Comparison of ENCODE assay signal across 8 cellular contexts in the genomic region with DNA sequence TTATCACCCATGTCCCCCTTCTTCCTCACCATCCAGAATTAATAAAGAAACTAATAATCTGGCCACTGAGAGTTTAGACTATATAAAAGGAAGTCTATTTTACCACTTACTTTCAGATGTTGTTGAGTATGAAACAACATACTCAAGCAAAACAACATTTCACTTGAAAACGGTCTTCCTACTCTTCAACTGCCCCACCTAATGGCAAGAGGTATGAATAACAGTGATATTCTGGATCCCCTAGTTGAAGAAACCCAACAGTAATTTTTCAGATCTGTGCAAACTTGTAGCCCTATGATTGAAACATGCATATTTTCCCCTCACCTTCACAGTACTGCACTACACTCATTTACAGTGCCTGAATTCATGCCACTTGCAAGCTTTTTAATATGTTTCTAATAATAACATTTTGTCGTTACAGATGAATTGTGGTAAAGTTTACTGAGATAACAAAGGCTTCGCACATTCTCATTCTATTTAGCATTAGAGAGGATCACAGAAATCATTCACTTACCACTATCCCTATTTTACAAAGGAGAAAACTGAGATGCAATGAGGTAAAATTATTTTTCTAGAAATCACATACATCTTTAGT.
DNase-seq lines count a peak whose midpoint lies in the region; ATAC-seq and TF ChIP-seq lines count a peak whose summit lies in the region.

No MANE protein-coding gene starts in this region.

- no peaks in the 10 kb centered on the region for H4K20me1 ChIP-seq in fibroblast of lung (ENCODE audit: control insufficient read depth, extremely low read depth, insufficient read depth, low read length)

- no peak overlapping the region for H2AFZ ChIP-seq in fibroblast of lung (ENCODE audit: low read length)

- no peak overlapping the region for H3K4me2 ChIP-seq in fibroblast of lung (ENCODE audit: extremely low read depth, insufficient read depth, low read length)

- H3K4me3 ChIP-seq in fibroblast of lung (replicated peaks in 1 of 4; ENCODE audit: control extremely low read depth in 1 of 4, insufficient read depth in 1 of 4, low read depth in 3 of 4, low read length in 4 of 4) = no peak overlapping the region

- no peaks in the 10 kb centered on the region for H3K36me3 ChIP-seq in fibroblast of lung (ENCODE audit: control insufficient read depth, insufficient read depth, low read length)

- TF ChIP-seq CTCF in fibroblast of lung (conservative IDR thresholded peaks at IDR 0.05 in 1 of 2, IDR thresholded peaks at IDR 0.05 in 1 of 2; ENCODE audit: low read depth in 1 of 2, low read length in 2 of 2) = peak; percentile 29 to 60

- H3K9ac ChIP-seq in fibroblast of lung (ENCODE audit: insufficient read depth, low read length) = no peak overlapping the region

- ATAC-seq in HG02763 (IDR thresholded peaks at IDR 0.05; ENCODE audit: unreplicated experiment) = peak; percentile 68

- H3K27me3 ChIP-seq in fibroblast of lung (ENCODE audit: control insufficient read depth, insufficient read depth, low read length) = no peaks in the 10 kb centered on the region

- no peaks in the 10 kb centered on the region for H3K9me3 ChIP-seq in fibroblast of lung (ENCODE audit: control insufficient read depth, insufficient read depth, low read depth, low read length)

- H3K79me2 ChIP-seq in fibroblast of lung (ENCODE audit: control insufficient read depth, insufficient read depth, low read length) = no peaks in the 10 kb centered on the region

- H3K27ac ChIP-seq in fibroblast of lung (ENCODE audit: insufficient read depth, low read length) = no peak overlapping the region

- DNase-seq in NCI-H82 (lab: John Stamatoyannopoulos, UW) (peak; percentile 48), NCI-H82 treated with DMSO at 0.1 percent for 48 hours (lab: John Stamatoyannopoulos, UW; ENCODE audit: unreplicated experiment) (no peak), NCI-H446 treated with DMSO at 0.1 percent for 48 hours (lab: John Stamatoyannopoulos, UW) (peak; percentile 36), fibroblast of lung (ENCODE audit: low read depth in 2 of 2) (peak; percentile 39 to 48), NCI-H2227 (lab: John Stamatoyannopoulos, UW; ENCODE audit: unreplicated experiment) (no peak), cerebellar nuclear complex (lab: John Stamatoyannopoulos, UW) (no peak)
- DNase-seq in effector CD8-positive, alpha-beta T cell (lab: John Stamatoyannopoulos, UW) = no peak

- H3K4me1 ChIP-seq in fibroblast of lung (ENCODE audit: control insufficient read depth, extremely low read depth, insufficient read depth, low read length) = no peaks in the 10 kb centered on the region

Comparison
In these comparisons a context has a peak if more than half of its experiments do, and no peak if none do; other contexts are left out.
1. DNase-seq: peak in NCI-H82 (single experiment), NCI-H446 treated with DMSO at 0.1 percent for 48 hours (single experiment) and fibroblast of lung (2 of 2); none in NCI-H82 treated with DMSO at 0.1 percent for 48 hours (single experiment), NCI-H2227 (single experiment), cerebellar nuclear complex (0 of 2) and effector CD8-positive, alpha-beta T cell (single experiment).